In genomic region chr18:37502036-37502435, GRCh38 we compare ENCODE assay signal across 20 cellular contexts.
"Had no signal": no experiment of that assay in that cellular context is flagged by ENCODE, and none has a peak within 500 bp of the region (broad histone marks: within the 10 kb centered on the region; RNA-seq: fewer than 3 reads in every experiment).

No MANE protein-coding gene starts in this region.

- H3K27ac Mint-ChIP-seq: activated naive CD4-positive, alpha-beta T cell treated with anti-CD3 and anti-CD28 coated beads for 36 hours; activated naive CD8-positive, alpha-beta T cell treated with anti-CD3 and anti-CD28 coated beads, Interleukin-2, amount 10 ng/mL, durations not matched to agents 7 days and 5 days; natural killer cell treated with Interleukin-12 subunit alpha and Interleukin-12 subunit beta and Interleukin-15 and Interleukin-18, amount 100 ng/mL, for 72 hours; T-helper 1 cell treated with Interleukin-12 subunit alpha and Interleukin-12 subunit beta and Interleukin-4 antibody, amounts not matched to agents 30 μg/mL and 1 μg/mL, for 36 hours; WTC11 had no signal

- H3K4me3 ChIP-seq: esophagus muscularis mucosa, gastroesophageal sphincter, left ventricle myocardium inferior, sigmoid colon, thyroid gland had no signal

- ATAC-seq: gastroesophageal sphincter; natural killer cell treated with Interleukin-12 subunit alpha and Interleukin-12 subunit beta and Interleukin-15 and Interleukin-18, amount 100 ng/mL, for 72 hours had no signal

- H3K36me3 ChIP-seq: brain microvascular endothelial cell, esophagus muscularis mucosa, gastroesophageal sphincter, left ventricle myocardium inferior, sigmoid colon, thyroid gland had no signal

- H3K4me3 Mint-ChIP-seq: activated naive CD4-positive, alpha-beta T cell treated with anti-CD3 and anti-CD28 coated beads for 36 hours; activated naive CD8-positive, alpha-beta T cell treated with anti-CD3 and anti-CD28 coated beads, Interleukin-2, amount 10 ng/mL, durations not matched to agents 7 days and 5 days; natural killer cell treated with Interleukin-12 subunit alpha and Interleukin-12 subunit beta and Interleukin-15 and Interleukin-18, amount 100 ng/mL, for 72 hours; T-helper 1 cell treated with Interleukin-12 subunit alpha and Interleukin-12 subunit beta and Interleukin-4 antibody, amounts not matched to agents 30 μg/mL and 1 μg/mL, for 36 hours; WTC11 had no signal

- H3K36me3 Mint-ChIP-seq: activated naive CD8-positive, alpha-beta T cell treated with anti-CD3 and anti-CD28 coated beads, Interleukin-2, amount 10 ng/mL, durations not matched to agents 7 days and 5 days; natural killer cell treated with Interleukin-12 subunit alpha and Interleukin-12 subunit beta and Interleukin-15 and Interleukin-18, amount 100 ng/mL, for 72 hours; WTC11 had no signal

- H3K4me1 ChIP-seq: gastroesophageal sphincter, left ventricle myocardium inferior, sigmoid colon, thyroid gland had no signal

- H3K27me3 ChIP-seq: brain microvascular endothelial cell, esophagus muscularis mucosa, thyroid gland had no signal

- H3K27ac ChIP-seq: brain microvascular endothelial cell, esophagus muscularis mucosa, gastroesophageal sphincter, left ventricle myocardium inferior, sigmoid colon, thyroid gland had no signal

- H3K9me3 ChIP-seq: esophagus muscularis mucosa, gastroesophageal sphincter, left ventricle myocardium inferior, sigmoid colon, thyroid gland had no signal

- H3K9me3 Mint-ChIP-seq: activated naive CD4-positive, alpha-beta T cell treated with anti-CD3 and anti-CD28 coated beads for 36 hours; activated naive CD8-positive, alpha-beta T cell treated with anti-CD3 and anti-CD28 coated beads, Interleukin-2, amount 10 ng/mL, durations not matched to agents 7 days and 5 days; natural killer cell treated with Interleukin-12 subunit alpha and Interleukin-12 subunit beta and Interleukin-15 and Interleukin-18, amount 100 ng/mL, for 72 hours; T-helper 1 cell treated with Interleukin-12 subunit alpha and Interleukin-12 subunit beta and Interleukin-4 antibody, amounts not matched to agents 30 μg/mL and 1 μg/mL, for 36 hours; WTC11 had no signal

- DNase-seq: activated CD8-positive, alpha-beta memory T cell treated with anti-CD3 and anti-CD28 coated beads, Interleukin-2, amount 50 U/mL, for 48 hours; activated effector memory CD4-positive, alpha-beta T cell treated with Interleukin-2 at 50 U/mL for 16 hours; activated naive CD4-positive, alpha-beta T cell treated with anti-CD3 and anti-CD28 coated beads for 36 hours; activated naive CD8-positive, alpha-beta T cell treated with anti-CD3 and anti-CD28 coated beads, Interleukin-2, amount 10 ng/mL, durations not matched to agents 7 days and 5 days; activated T-cell treated with anti-CD3 and anti-CD28 coated beads, Interleukin-2, amount 50 U/mL, for 48 hours; amniotic stem cell; brain microvascular endothelial cell; central memory CD4-positive, alpha-beta T cell; left ventricle myocardium inferior; midbrain; sigmoid colon; stimulated activated CD4-positive, alpha-beta T cell treated with anti-CD3 and anti-CD28 coated beads, Interleukin-4, amount 100 ng/mL, for 1 hour; stimulated activated naive CD4-positive, alpha-beta T cell; T1000; thyroid gland had no signal
